In genomic region chr22:22855617-22856308, GRCh38 we compare ENCODE assay signal across 8 cellular contexts. TPM values are rescaled to one million over a fixed set of nuclear protein-coding genes. Genes with fewer than 3 reads are reported as not detected.
A peak's percentile ranks its signal among the peaks of the same experiment; 100 is the strongest.
DNase-seq lines count a peak whose midpoint lies in the region; FAIRE-seq and TF ChIP-seq lines count a peak whose summit lies in the region.

No MANE protein-coding gene starts in this region.

- WGBS in transverse colon (ENCODE audit: low coverage in 1 of 2), 2 donors: 68% methylated on average over 5 of the region's 5 CpGs; no CpG with 5 or more reads in 1 of the 2 donors

- DNase-seq in stimulated activated CD4-positive, alpha-beta T cell treated with anti-CD3 and anti-CD28 coated beads, Interleukin-15, amount 100 ng/mL, for 24 hours: peak; percentile 57
- no peak for DNase-seq in stimulated activated CD4-positive, alpha-beta T cell treated with anti-CD3 and anti-CD28 coated beads, Interleukin-4, amount 100 ng/mL, for 4 hours
- DNase-seq in T-helper 9 cell (peak; percentile 15), germinal center (ENCODE audit: low spot score) (peak; percentile 48), transverse colon (peak; percentile 48), frontal cortex (ENCODE audit: low spot score in 2 of 2) (no peak), DMS79 treated with DMSO at 0.1 percent for 48 hours (lab: John Stamatoyannopoulos, UW) (no peak)
- no peak for DNase-seq in effector memory CD4-positive, alpha-beta T cell

- peak; percentile 27 to 44 (median 35) for TF ChIP-seq CTCF in transverse colon (IDR thresholded peaks at IDR 0.05)

- no peak overlapping the region for H3K27ac ChIP-seq in transverse colon
- no peak overlapping the region for H3K27ac ChIP-seq in effector memory CD4-positive, alpha-beta T cell (ENCODE audit: insufficient read depth, low read length, poor library complexity, severe bottlenecking)

- intact Hi-C loops in transverse colon (cut with DNase I; ENCODE audit: low total_unique reads): no loop called here

- no peak overlapping the region for H3K4me3 ChIP-seq in transverse colon
- no peak overlapping the region for H3K4me3 ChIP-seq in effector memory CD4-positive, alpha-beta T cell (ENCODE audit: insufficient read depth, low read depth, low read length, poor library complexity, severe bottlenecking)

- TF ChIP-seq POLR2A in transverse colon (IDR thresholded peaks at IDR 0.05): no peak

- in situ Hi-C loops in transverse colon (cut with MboI; ENCODE audit: low pct_ligation_motif_present in 1 of 4, low pct_unique_long_range_greater_than_20kb in 1 of 4, low sequenced_read_pairs in 3 of 4): no loop called here

- H3K27me3 ChIP-seq in transverse colon: peaks cover 4% of the 10 kb centered on the region
- H3K27me3 ChIP-seq in effector memory CD4-positive, alpha-beta T cell (replicated peaks; ENCODE audit: control insufficient read depth, insufficient read depth, low read length, poor library complexity, severe bottlenecking): no peaks in the 10 kb centered on the region

- TF ChIP-seq EP300 in transverse colon (IDR thresholded peaks at IDR 0.05; ENCODE audit: low read depth): no peak

- H3K36me3 ChIP-seq in transverse colon: no peaks in the 10 kb centered on the region
- no peaks in the 10 kb centered on the region for H3K36me3 ChIP-seq in effector memory CD4-positive, alpha-beta T cell (ENCODE audit: control insufficient read depth, insufficient read depth, low read length)

- no peaks in the 10 kb centered on the region for H3K9me3 ChIP-seq in transverse colon
- no peaks in the 10 kb centered on the region for H3K9me3 ChIP-seq in effector memory CD4-positive, alpha-beta T cell (ENCODE audit: control insufficient read depth, low read length)

- FAIRE-seq in frontal cortex (lab: Jason Lieb, UNC): no peak

- no peaks in the 10 kb centered on the region for H3K4me1 ChIP-seq in transverse colon
- H3K4me1 ChIP-seq in effector memory CD4-positive, alpha-beta T cell (ENCODE audit: control insufficient read depth, insufficient read depth, low read length, poor library complexity, severe bottlenecking): no peaks in the 10 kb centered on the region

RNA-seq across cellular contexts. Expression of gene IGLL5, which starts 31.9 kb away (rescaled TPM):
- total RNA-seq in transverse colon (100 to 1,000 TPM in 1 of 4 donors, 10 to 100 TPM in 2, not detected in 1; 14.9 to 104 (median 33.8) TPM), frontal cortex (not detected)

Comparison
In these comparisons a context has a peak if more than half of its experiments do, and no peak if none do; other contexts are left out.
1. DNase-seq: peak in stimulated activated CD4-positive, alpha-beta T cell treated with anti-CD3 and anti-CD28 coated beads, Interleukin-15, amount 100 ng/mL, for 24 hours (single experiment), T-helper 9 cell (single experiment), germinal center (single experiment) and transverse colon (single experiment); none in stimulated activated CD4-positive, alpha-beta T cell treated with anti-CD3 and anti-CD28 coated beads, Interleukin-4, amount 100 ng/mL, for 4 hours (0 of 2), effector memory CD4-positive, alpha-beta T cell (0 of 3), frontal cortex (0 of 2) and DMS79 treated with DMSO at 0.1 percent for 48 hours (single experiment).